Comparison of ENCODE assay signal across 16 cellular contexts in genomic region chr7:31938650-31939049, GRCh38.
DNase-seq lines count a peak whose midpoint lies in the region; ATAC-seq and TF ChIP-seq lines count a peak whose summit lies in the region.
"Had no signal": no experiment of that assay in that cellular context is flagged by ENCODE, and none has a peak within 500 bp of the region (broad histone marks: within the 10 kb centered on the region; RNA-seq: fewer than 3 reads in every experiment).

No MANE protein-coding gene starts in this region.

- DNase-seq in Right ventricle myocardium superior (no peak), Right ventricle myocardium inferior (ENCODE audit: missing footprints) (no peak), RPMI7951 (ENCODE audit: low read depth) (peak; percentile 61), fibroblast of mammary gland (ENCODE audit: low read depth) (peak; percentile 38), mesendoderm (no peak), NCI-H2029 (lab: John Stamatoyannopoulos, UW) (no peak), NCI-H82 treated with DMSO at 0.1 percent for 48 hours (lab: John Stamatoyannopoulos, UW; ENCODE audit: unreplicated experiment) (no peak)
- no peak for DNase-seq in activated naive CD4-positive, alpha-beta T cell treated with Interleukin-2 at 50 U/mL for 16 hours
- DNase-seq: activated CD4-positive, alpha-beta T cell treated with anti-CD3 and anti-CD28 coated beads, Interleukin-2, amount 50 U/mL, for 4 hours; activated effector memory CD4-positive, alpha-beta T cell treated with anti-CD3 and anti-CD28 coated beads, Interleukin-2, amount 50 U/mL, for 16 hours; left colon; natural killer cell; NCI-H1436 treated with DMSO at 0.1 percent for 48 hours; NCI-H748 treated with DMSO at 0.1 percent for 48 hours; upper lobe of left lung had no signal

- no peak overlapping the region for H3K56ac ChIP-seq in mesendoderm (ENCODE audit: low read length)

- H2BK15ac ChIP-seq in mesendoderm (replicated peaks; ENCODE audit: low read depth), result no peak overlapping the region

- TF ChIP-seq CTCF in fibroblast of mammary gland (conservative IDR thresholded peaks at IDR 0.05; ENCODE audit: control insufficient read depth, insufficient read depth, low read depth, low read length), result peak; percentile 26

- H2AK5ac ChIP-seq in mesendoderm (ENCODE audit: low read length), result no peak overlapping the region

- no peak overlapping the region for H3K18ac ChIP-seq in mesendoderm (ENCODE audit: low read length)

- no peaks in the 10 kb centered on the region for H3K4me1 ChIP-seq in mesendoderm (ENCODE audit: control insufficient read depth, low read depth, low read length)
- H3K4me1 ChIP-seq: upper lobe of left lung had no signal

- H3K4me3 ChIP-seq in fibroblast of mammary gland (ENCODE audit: control insufficient read depth, low read depth, low read length) (no peak overlapping the region), mesendoderm (ENCODE audit: low read length) (no peak overlapping the region)
- H3K4me3 ChIP-seq: skin epidermis, upper lobe of left lung had no signal

- no peaks in the 10 kb centered on the region for H3K36me3 ChIP-seq in mesendoderm (ENCODE audit: control insufficient read depth, insufficient read depth, low read length)
- H3K36me3 ChIP-seq: upper lobe of left lung had no signal

- no peak overlapping the region for H2BK5ac ChIP-seq in mesendoderm (ENCODE audit: low read length)

- no peak overlapping the region for H4K5ac ChIP-seq in mesendoderm (ENCODE audit: low read length)

- no peak overlapping the region for H4K8ac ChIP-seq in mesendoderm (ENCODE audit: low read depth, low read length)

- no peaks in the 10 kb centered on the region for H3K79me1 ChIP-seq in mesendoderm (ENCODE audit: low read length)

- no peaks in the 10 kb centered on the region for H3K27me3 ChIP-seq in mesendoderm (ENCODE audit: insufficient read depth, low read length, poor library complexity)
- H3K27me3 ChIP-seq: upper lobe of left lung had no signal

- H3K27ac ChIP-seq in mesendoderm (ENCODE audit: low read depth, low read length), result no peak overlapping the region
- H3K27ac ChIP-seq: skin epidermis, upper lobe of left lung had no signal

- intact Hi-C loops in Right ventricle myocardium superior (cut with DNase I) (no loop called here), Right ventricle myocardium inferior (cut with DNase I) (no loop called here)

- no peak overlapping the region for H3K4ac ChIP-seq in mesendoderm (ENCODE audit: low read depth, low read length)

- ATAC-seq in Right ventricle myocardium superior (ENCODE audit: poor library complexity), result peak; percentile 28
- ATAC-seq in Right ventricle myocardium inferior, result no peak
- ATAC-seq: left colon, natural killer cell had no signal

- H3K23ac ChIP-seq in mesendoderm (ENCODE audit: low read length), result no peak overlapping the region

- no peak overlapping the region for H3K4me2 ChIP-seq in mesendoderm (ENCODE audit: low read length)

- no peak overlapping the region for H3K9ac ChIP-seq in mesendoderm (ENCODE audit: low read length)

- no peaks in the 10 kb centered on the region for H3K79me2 ChIP-seq in mesendoderm (ENCODE audit: control insufficient read depth, insufficient read depth, low read length)

- H2BK120ac ChIP-seq in mesendoderm (ENCODE audit: low read depth, low read length), result no peak overlapping the region

Comparison
In these comparisons a context has a peak if more than half of its experiments do, and no peak if none do; other contexts are left out.
1. DNase-seq: peak in RPMI7951 (single experiment) and fibroblast of mammary gland (single experiment); none in Right ventricle myocardium superior (single experiment), Right ventricle myocardium inferior (single experiment), mesendoderm (single experiment), NCI-H2029 (single experiment), NCI-H82 treated with DMSO at 0.1 percent for 48 hours (single experiment) and activated naive CD4-positive, alpha-beta T cell treated with Interleukin-2 at 50 U/mL for 16 hours (single experiment).